ENCODE assay signal across 9 cellular contexts in the genomic region with DNA sequence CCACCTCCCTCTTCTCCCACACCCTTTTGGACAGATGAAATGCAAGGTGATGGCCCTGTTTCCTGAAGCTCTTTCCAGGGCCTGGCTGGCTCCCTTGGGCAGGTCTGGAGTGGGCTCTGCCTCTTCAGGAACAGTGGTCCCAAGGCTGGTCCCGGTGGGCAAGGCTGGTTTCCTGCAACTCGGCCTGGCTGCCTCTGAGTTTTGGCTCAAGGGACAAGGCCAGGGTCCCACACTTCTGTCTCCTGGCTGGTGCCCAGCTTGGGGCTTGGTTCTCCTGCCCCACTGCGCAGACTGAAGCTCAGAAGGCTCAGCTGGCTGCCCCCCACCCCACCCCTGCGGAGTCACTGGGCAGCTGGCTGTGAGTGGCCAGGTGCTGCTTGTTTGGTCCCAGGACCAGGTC. TPM values are rescaled to one million over a fixed set of nuclear protein-coding genes. Genes with fewer than 3 reads are reported as not detected.
A peak's percentile ranks its signal among the peaks of the same experiment; 100 is the strongest.
DNase-seq lines count a peak whose midpoint lies in the region; ATAC-seq and TF ChIP-seq lines count a peak whose summit lies in the region.
"Had no signal": no experiment of that assay in that cellular context is flagged by ENCODE, and none has a peak within 500 bp of the region (broad histone marks: within the 10 kb centered on the region; RNA-seq: fewer than 3 reads in every experiment).

No MANE protein-coding gene starts in this region.

- H2AFZ ChIP-seq in SK-N-SH (ENCODE audit: low read depth) = no peak overlapping the region

- no peak for ATAC-seq in SK-N-SH treated with all-trans-retinoic acid at 6 μM for 48 hours
- ATAC-seq in activated T-helper 17 cell treated with anti-CD3 and anti-CD28 coated beads, Interleukin-2, amount 50 U/mL, for 72 hours (replicated peaks) = no peak

- H3K27ac ChIP-seq in SK-N-SH (ENCODE audit: low read depth in 2 of 2, low read length in 1 of 2) (peak overlapping the region in 1 of 2 experiments; percentile 88; a peak in 2 of 4 replicates), stomach smooth muscle (ENCODE audit: low read length) (peak overlapping the region; percentile 95)

- H3K4me3 ChIP-seq in SK-N-SH (ENCODE audit: low read depth in 2 of 2, low read length in 1 of 2) = peak overlapping the region; percentile 69 to 73; a peak in 3 of 4 replicates
- H3K4me3 ChIP-seq in stomach smooth muscle (ENCODE audit: low read length in 2 of 2) = peak overlapping the region; percentile 78 to 87

- CTCF ChIA-PET in SK-N-SH (lab: Yijun Ruan, JAX) = interaction anchor here (0.6 to 1.3 kb wide), 2 partner anchors 144 to 965 kb away, joined by 3 to 4 read pairs; no protein-coding TSS in a partner anchor
- CTCF ChIA-PET in HEK293T (lab: Yijun Ruan, JAX) = no interaction called here

- no peaks in the 10 kb centered on the region for H3K9me3 Mint-ChIP-seq in activated T-helper 17 cell treated with anti-CD3 and anti-CD28 coated beads, Interleukin-2, amount 50 U/mL, for 72 hours
- H3K9me3 Mint-ChIP-seq in immature natural killer cell = peaks cover 0 to 1% (median 0%) of the 10 kb centered on the region in 6 donors

- POLR2A ChIA-PET in SK-N-SH (lab: Yijun Ruan, JAX) = no interaction called here
- POLR2A ChIA-PET in HEK293T (lab: Yijun Ruan, JAX) = interaction anchor here (0.8 to 7.5 kb wide), 3 partner anchors 20 to 35 kb away, joined by 3 to 66 read pairs (median 16); partner anchors contain the start of gene FAAP100

- H3K27me3 Mint-ChIP-seq in activated T-helper 17 cell treated with anti-CD3 and anti-CD28 coated beads, Interleukin-2, amount 50 U/mL, for 72 hours = no peaks in the 10 kb centered on the region
- H3K27me3 Mint-ChIP-seq in immature natural killer cell (ENCODE audit: low read depth in 3 of 3) = peaks cover 9 to 26% (median 15%) of the 10 kb centered on the region in 3 donors

- peak overlapping the region; percentile 98 for H3K4me2 ChIP-seq in SK-N-SH

- no peaks in the 10 kb centered on the region for H3K9me2 ChIP-seq in SK-N-SH

- H3K9ac ChIP-seq in SK-N-SH = peak overlapping the region; percentile 84; the same call in 1 of the 2 replicates
- H3K9ac ChIP-seq in stomach smooth muscle (ENCODE audit: low read length in 2 of 2) = peak overlapping the region; percentile 84 to 88

- DNase-seq in SK-N-SH (no peak), immature natural killer cell (no peak), NCI-H1092 treated with DMSO at 0.1 percent for 48 hours (lab: John Stamatoyannopoulos, UW) (no peak), HEK293T (ENCODE audit: extremely low spot score) (no peak), NK-92 (lab: John Stamatoyannopoulos, UW; ENCODE audit: unreplicated experiment) (no peak)
- DNase-seq: SHP77 had no signal

- peaks cover 89% of the 10 kb centered on the region for H3K79me2 ChIP-seq in SK-N-SH (ENCODE audit: insufficient read depth)

- H3K36me3 Mint-ChIP-seq in activated T-helper 17 cell treated with anti-CD3 and anti-CD28 coated beads, Interleukin-2, amount 50 U/mL, for 72 hours (ENCODE audit: low read depth) = peaks cover 17% of the 10 kb centered on the region
- peaks cover 4 to 9% (median 7%) of the 10 kb centered on the region in 3 donors for H3K36me3 Mint-ChIP-seq in immature natural killer cell

- no peak for TF ChIP-seq CTCF in SK-N-SH (IDR thresholded peaks at IDR 0.05)

- H3K27me3 ChIP-seq in SK-N-SH (ENCODE audit: insufficient read depth) (no peaks in the 10 kb centered on the region), stomach smooth muscle (ENCODE audit: control insufficient read depth in 1 of 2, insufficient read depth in 2 of 2, low read length in 2 of 2) (no peaks in the 10 kb centered on the region)

- peaks cover 35% of the 10 kb centered on the region for H4K20me1 ChIP-seq in SK-N-SH (ENCODE audit: insufficient read depth)

- H3K4me1 Mint-ChIP-seq in activated T-helper 17 cell treated with anti-CD3 and anti-CD28 coated beads, Interleukin-2, amount 50 U/mL, for 72 hours = peaks cover 4% of the 10 kb centered on the region
- peaks cover 38 to 45% of the 10 kb centered on the region in 2 donors for H3K4me1 Mint-ChIP-seq in immature natural killer cell

- H3K4me1 ChIP-seq in SK-N-SH (ENCODE audit: control insufficient read depth in 1 of 2, insufficient read depth in 2 of 2, low read depth in 1 of 2, low read length in 1 of 2) (peaks cover 17 to 32% of the 10 kb centered on the region in 2 experiments; a peak in 3 of 4 replicates), stomach smooth muscle (ENCODE audit: control insufficient read depth, insufficient read depth, low read length) (peaks cover 57% of the 10 kb centered on the region)

- H3F3A ChIP-seq in SK-N-SH (replicated peaks; ENCODE audit: insufficient read depth) = peaks cover 45% of the 10 kb centered on the region

- peak overlapping the region; percentile 41 for H3K27ac Mint-ChIP-seq in activated T-helper 17 cell treated with anti-CD3 and anti-CD28 coated beads, Interleukin-2, amount 50 U/mL, for 72 hours
- H3K27ac Mint-ChIP-seq in immature natural killer cell = peak overlapping the region in 4 of 6 donors; percentile 17 to 88 (median 71)

- no peak for TF ChIP-seq EP300 in SK-N-SH (IDR thresholded peaks at IDR 0.05; ENCODE audit: borderline replicate concordance in 1 of 2, low read depth in 1 of 2, low read length in 1 of 2)

- WGBS in SK-N-SH (ENCODE audit: low lambda C conversion rate) = 77% methylated on average over 2 of the region's 4 CpGs

- no peak for TF ChIP-seq RAD21 in SK-N-SH (IDR thresholded peaks at IDR 0.05; ENCODE audit: low read length)

- H3K9me3 ChIP-seq in SK-N-SH (no peaks in the 10 kb centered on the region), stomach smooth muscle (ENCODE audit: control insufficient read depth in 2 of 2, low read length in 2 of 2) (no peaks in the 10 kb centered on the region)

- peaks cover 7 to 11% of the 10 kb centered on the region in 2 experiments for H3K36me3 ChIP-seq in SK-N-SH (replicated peaks in 1 of 2; ENCODE audit: control insufficient read depth in 1 of 2, insufficient read depth in 2 of 2, low read length in 1 of 2)
- peaks cover 5 to 8% of the 10 kb centered on the region in 2 donors for H3K36me3 ChIP-seq in stomach smooth muscle (ENCODE audit: control insufficient read depth in 2 of 2, insufficient read depth in 2 of 2, low read length in 2 of 2)

- peak overlapping the region; percentile 86 for H3K4me3 Mint-ChIP-seq in activated T-helper 17 cell treated with anti-CD3 and anti-CD28 coated beads, Interleukin-2, amount 50 U/mL, for 72 hours
- peak overlapping the region; percentile 89 to 93 (median 93) for H3K4me3 Mint-ChIP-seq in immature natural killer cell

TF ChIP-seq in SK-N-SH, 30 proteins besides CTCF, POLR2A, EP300 and RAD21 (continues in another document):
- TF ChIP-seq TAF1 (IDR thresholded peaks at IDR 0.05; ENCODE audit: borderline replicate concordance, low read depth, low read length) = no peak
- TF ChIP-seq, protein P1, sequence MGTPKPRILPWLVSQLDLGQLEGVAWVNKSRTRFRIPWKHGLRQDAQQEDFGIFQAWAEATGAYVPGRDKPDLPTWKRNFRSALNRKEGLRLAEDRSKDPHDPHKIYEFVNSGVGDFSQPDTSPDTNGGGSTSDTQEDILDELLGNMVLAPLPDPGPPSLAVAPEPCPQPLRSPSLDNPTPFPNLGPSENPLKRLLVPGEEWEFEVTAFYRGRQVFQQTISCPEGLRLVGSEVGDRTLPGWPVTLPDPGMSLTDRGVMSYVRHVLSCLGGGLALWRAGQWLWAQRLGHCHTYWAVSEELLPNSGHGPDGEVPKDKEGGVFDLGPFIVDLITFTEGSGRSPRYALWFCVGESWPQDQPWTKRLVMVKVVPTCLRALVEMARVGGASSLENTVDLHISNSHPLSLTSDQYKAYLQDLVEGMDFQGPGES (IDR thresholded peaks at IDR 0.05; ENCODE audit: low read depth, low read length) = no peak

TF ChIP-seq in SK-N-SH treated with all-trans-retinoic acid at 6 μM for 48 hours, 23 proteins besides CTCF, POLR2A, EP300 and RAD21 (continues in another document):
- TF ChIP-seq TOX (CRISPR knock-in tag; IDR thresholded peaks at IDR 0.05; ENCODE audit: borderline replicate concordance) (no peak), ZNF565 (CRISPR knock-in tag; conservative IDR thresholded peaks at IDR 0.05; ENCODE audit: low read depth) (no peak), BACH2 (CRISPR knock-in tag; IDR thresholded peaks at IDR 0.05; ENCODE audit: borderline replicate concordance) (no peak), ZNF8 (CRISPR knock-in tag; IDR thresholded peaks at IDR 0.05) (no peak), ZFP3 (CRISPR knock-in tag; IDR thresholded peaks at IDR 0.05) (no peak), SNAI2 (CRISPR knock-in tag; IDR thresholded peaks at IDR 0.05) (no peak), ARNTL (CRISPR knock-in tag; IDR thresholded peaks at IDR 0.05; ENCODE audit: borderline replicate concordance, low read depth) (no peak), ZNF70 (CRISPR knock-in tag; IDR thresholded peaks at IDR 0.05) (no peak)

TF ChIP-seq in HEK293T, 16 proteins besides CTCF, POLR2A, EP300 and RAD21:
- TF ChIP-seq SUZ12 (IDR thresholded peaks at IDR 0.05) (no peak), TARDBP (IDR thresholded peaks at IDR 0.05) (no peak), BHLHE40 (IDR thresholded peaks at IDR 0.05; ENCODE audit: borderline replicate concordance) (no peak), ARNT (IDR thresholded peaks at IDR 0.05) (no peak), CTBP1 (IDR thresholded peaks at IDR 0.05; ENCODE audit: borderline replicate concordance) (no peak), ELF4 (IDR thresholded peaks at IDR 0.05) (no peak), HDGF (IDR thresholded peaks at IDR 0.05; ENCODE audit: borderline replicate concordance) (no peak), LEF1 (IDR thresholded peaks at IDR 0.05; ENCODE audit: borderline replicate concordance) (no peak)

RNA-seq across cellular contexts. Expression of gene ACTG1, which starts 3.8 kb away (rescaled TPM):
- 3,367 and 7,871 TPM in 2 replicates for polyA plus RNA-seq in SK-N-SH (2012; rRNA removed)
- 4,016 and 6,640 TPM in 2 replicates for polyA plus RNA-seq in SK-N-SH (2012; cell fraction: cytosol; rRNA removed)
- 7,589 and 12,425 TPM in 2 replicates for polyA plus RNA-seq in SK-N-SH (2012; cell fraction: nucleus; rRNA removed)
- 1,000 to 10,000 TPM; 4,457 to 7,394 TPM for total RNA-seq in activated T-helper 17 cell treated with anti-CD3 and anti-CD28 coated beads, Interleukin-2, amount 50 U/mL, for 72 hours
- 1,000 to 10,000 TPM; 1,637 to 3,074 (median 2,788) TPM for polyA plus RNA-seq in immature natural killer cell

RNA-seq across cellular contexts. Expression of gene FSCN2, which starts 11.7 kb away (rescaled TPM):
- 2.0 and 2.1 TPM in 2 replicates for polyA plus RNA-seq in SK-N-SH (2012; rRNA removed)
- 0.31 and 0.79 TPM in 2 replicates for polyA plus RNA-seq in SK-N-SH (2012; cell fraction: cytosol; rRNA removed)
- polyA plus RNA-seq in SK-N-SH (2012; cell fraction: nucleus; rRNA removed) = 10.6 and 13.6 TPM in 2 replicates
- total RNA-seq in activated T-helper 17 cell treated with anti-CD3 and anti-CD28 coated beads, Interleukin-2, amount 50 U/mL, for 72 hours = under 1 TPM; 0.43 to 0.93 TPM
- polyA plus RNA-seq in immature natural killer cell = under 1 TPM in 1 of 3 donors, not detected in 2; 0.23 TPM

RNA-seq across cellular contexts. Expression of gene FAAP100, which starts 35.7 kb away (rescaled TPM):
- polyA plus RNA-seq in SK-N-SH (2012; rRNA removed) = 17.1 and 18.9 TPM in 2 replicates
- 6.8 and 12.0 TPM in 2 replicates for polyA plus RNA-seq in SK-N-SH (2012; cell fraction: cytosol; rRNA removed)
- polyA plus RNA-seq in SK-N-SH (2012; cell fraction: nucleus; rRNA removed) = 94.3 and 134 TPM in 2 replicates
- total RNA-seq in activated T-helper 17 cell treated with anti-CD3 and anti-CD28 coated beads, Interleukin-2, amount 50 U/mL, for 72 hours = 10 to 100 TPM; 26.9 to 38.6 TPM
- 10 to 100 TPM; 11.4 to 25.0 (median 14.5) TPM for polyA plus RNA-seq in immature natural killer cell
